In genomic region chr4:52713456-52713937, GRCh38 we compare ENCODE assay signal across 8 cellular contexts. TPM values are rescaled to one million over a fixed set of nuclear protein-coding genes. Genes with fewer than 3 reads are reported as not detected.
DNase-seq lines count a peak whose midpoint lies in the region; ATAC-seq and TF ChIP-seq lines count a peak whose summit lies in the region.

No MANE protein-coding gene starts in this region.

- H3K27me3 Mint-ChIP-seq in activated naive CD4-positive, alpha-beta T cell treated with anti-CD3 and anti-CD28 coated beads, Interleukin-2, amount 50 U/mL, for 24 hours: no peaks in the 10 kb centered on the region
- H3K27me3 Mint-ChIP-seq in activated naive CD8-positive, alpha-beta T cell treated with anti-CD3 and anti-CD28 coated beads, Interleukin-2, amount 50 U/mL, for 24 hours: no peaks in the 10 kb centered on the region

- no peaks in the 10 kb centered on the region for H3K9me3 Mint-ChIP-seq in activated naive CD4-positive, alpha-beta T cell treated with anti-CD3 and anti-CD28 coated beads, Interleukin-2, amount 50 U/mL, for 24 hours
- H3K9me3 Mint-ChIP-seq in activated naive CD8-positive, alpha-beta T cell treated with anti-CD3 and anti-CD28 coated beads, Interleukin-2, amount 50 U/mL, for 24 hours: peaks cover 4% of the 10 kb centered on the region

- H3K27me3 ChIP-seq in uterus: no peaks in the 10 kb centered on the region

- H3K27ac ChIP-seq in uterus: peak overlapping the region in 1 of 2 donors; percentile 84

- intact Hi-C loops in uterus (cut with DNase I; ENCODE audit: low total_unique reads): no loop called here

- H3K27ac Mint-ChIP-seq in activated naive CD4-positive, alpha-beta T cell treated with anti-CD3 and anti-CD28 coated beads, Interleukin-2, amount 50 U/mL, for 24 hours: peak overlapping the region; percentile 99
- H3K27ac Mint-ChIP-seq in activated naive CD8-positive, alpha-beta T cell treated with anti-CD3 and anti-CD28 coated beads, Interleukin-2, amount 50 U/mL, for 24 hours: peak overlapping the region; percentile 99

- peak overlapping the region; percentile 96 for H3K4me3 Mint-ChIP-seq in activated naive CD4-positive, alpha-beta T cell treated with anti-CD3 and anti-CD28 coated beads, Interleukin-2, amount 50 U/mL, for 24 hours
- peak overlapping the region; percentile 94 for H3K4me3 Mint-ChIP-seq in activated naive CD8-positive, alpha-beta T cell treated with anti-CD3 and anti-CD28 coated beads, Interleukin-2, amount 50 U/mL, for 24 hours

- no peaks in the 10 kb centered on the region for H3K9me3 ChIP-seq in uterus

- H3K4me1 Mint-ChIP-seq in activated naive CD4-positive, alpha-beta T cell treated with anti-CD3 and anti-CD28 coated beads, Interleukin-2, amount 50 U/mL, for 24 hours: peaks cover 59% of the 10 kb centered on the region
- H3K4me1 Mint-ChIP-seq in activated naive CD8-positive, alpha-beta T cell treated with anti-CD3 and anti-CD28 coated beads, Interleukin-2, amount 50 U/mL, for 24 hours: peaks cover 56% of the 10 kb centered on the region

- no peaks in the 10 kb centered on the region for H3K36me3 ChIP-seq in uterus

- H3K4me3 ChIP-seq in uterus: peak overlapping the region; percentile 49 to 82

- H3K4me1 ChIP-seq in uterus: peaks cover 10 to 16% of the 10 kb centered on the region in 2 donors

- TF ChIP-seq CTCF in uterus (IDR thresholded peaks at IDR 0.05): no peak

- no peak for ATAC-seq in activated naive CD8-positive, alpha-beta T cell treated with anti-CD3 and anti-CD28 coated beads, Interleukin-2, amount 50 U/mL, for 24 hours
- no peak for ATAC-seq in HG02678 (IDR thresholded peaks at IDR 0.05; ENCODE audit: unreplicated experiment)

- peaks cover 32% of the 10 kb centered on the region for H3K36me3 Mint-ChIP-seq in activated naive CD4-positive, alpha-beta T cell treated with anti-CD3 and anti-CD28 coated beads, Interleukin-2, amount 50 U/mL, for 24 hours
- peaks cover 46% of the 10 kb centered on the region for H3K36me3 Mint-ChIP-seq in activated naive CD8-positive, alpha-beta T cell treated with anti-CD3 and anti-CD28 coated beads, Interleukin-2, amount 50 U/mL, for 24 hours (ENCODE audit: low read depth)

- DNase-seq in activated naive CD4-positive, alpha-beta T cell treated with Interleukin-2 at 50 U/mL for 16 hours: no peak
- DNase-seq in activated naive CD8-positive, alpha-beta T cell treated with anti-CD3 and anti-CD28 coated beads, Interleukin-2, amount 50 U/mL, for 24 hours: no peak
- peak; percentile 8 for DNase-seq in kidney tubule cell (ENCODE audit: low spot score)
- no peak for DNase-seq in uterus
- DNase-seq in EL: no peak
- DNase-seq in NCI-H2107 treated with DMSO at 0.1 percent for 48 hours (lab: John Stamatoyannopoulos, UW; ENCODE audit: unreplicated experiment): no peak

- no peak for TF ChIP-seq POLR2A in uterus (IDR thresholded peaks at IDR 0.05)

RNA-seq across cellular contexts. Expression of gene ERVMER34-1, which starts 37.7 kb away (rescaled TPM):
- total RNA-seq in uterus: 1 to 10 TPM in 2 of 4 donors, under 1 TPM in 1, not detected in 1; 0.26 to 3.0 (median 1.2) TPM

RNA-seq across cellular contexts. Expression of gene USP46, which starts 54.4 kb away (rescaled TPM):
- 10 to 100 TPM in 2 of 4 donors, 1 to 10 TPM in 1, under 1 TPM in 1; 0.51 to 33.5 (median 16.5) TPM for total RNA-seq in uterus
